Comparison of ENCODE assay signal across 1 cellular context in the genomic region with DNA sequence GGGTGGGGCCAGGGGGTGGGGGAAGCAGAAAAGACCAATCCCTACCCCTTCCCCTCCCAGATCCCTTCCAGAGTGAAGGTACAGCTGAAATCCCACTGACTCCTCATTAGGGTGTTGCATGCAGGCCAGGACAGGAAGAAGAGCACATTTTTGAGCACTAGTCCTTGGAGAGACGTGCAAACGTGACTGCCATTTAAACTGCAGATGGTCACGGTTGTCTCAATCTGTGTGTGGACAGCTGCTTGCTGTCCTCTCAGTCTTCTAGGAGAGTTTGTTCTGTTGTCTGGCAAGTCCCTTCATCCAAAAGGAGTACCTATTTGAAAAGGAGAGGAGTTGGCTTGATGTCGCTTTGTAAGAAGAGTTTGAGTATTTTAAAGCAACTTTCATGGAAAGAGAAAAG.
TF ChIP-seq lines count a peak whose summit lies in the region.

No MANE protein-coding gene starts in this region.

TF ChIP-seq in IMR-90, 13 proteins besides CTCF, POLR2A, EP300 and RAD21 (continued from another document):
- TF ChIP-seq, protein P1, sequence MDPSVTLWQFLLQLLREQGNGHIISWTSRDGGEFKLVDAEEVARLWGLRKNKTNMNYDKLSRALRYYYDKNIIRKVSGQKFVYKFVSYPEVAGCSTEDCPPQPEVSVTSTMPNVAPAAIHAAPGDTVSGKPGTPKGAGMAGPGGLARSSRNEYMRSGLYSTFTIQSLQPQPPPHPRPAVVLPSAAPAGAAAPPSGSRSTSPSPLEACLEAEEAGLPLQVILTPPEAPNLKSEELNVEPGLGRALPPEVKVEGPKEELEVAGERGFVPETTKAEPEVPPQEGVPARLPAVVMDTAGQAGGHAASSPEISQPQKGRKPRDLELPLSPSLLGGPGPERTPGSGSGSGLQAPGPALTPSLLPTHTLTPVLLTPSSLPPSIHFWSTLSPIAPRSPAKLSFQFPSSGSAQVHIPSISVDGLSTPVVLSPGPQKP (IDR thresholded peaks at IDR 0.05; ENCODE audit: borderline replicate concordance, low read depth, low read length): no peak
- TF ChIP-seq CHD1 (IDR thresholded peaks at IDR 0.05; ENCODE audit: low read depth, low read length) (no peak), CEBPB (IDR thresholded peaks at IDR 0.05; ENCODE audit: low read depth, low read length) (no peak), FOS (IDR thresholded peaks at IDR 0.05; ENCODE audit: low read depth, low read length) (no peak), MXI1 (IDR thresholded peaks at IDR 0.05; ENCODE audit: borderline replicate concordance, low read depth, low read length) (no peak), NFE2L2 (IDR thresholded peaks at IDR 0.05; ENCODE audit: low read depth, low read length) (no peak), RFX5 (IDR thresholded peaks at IDR 0.05; ENCODE audit: low read depth, low read length) (no peak)
- TF ChIP-seq, protein P2, sequence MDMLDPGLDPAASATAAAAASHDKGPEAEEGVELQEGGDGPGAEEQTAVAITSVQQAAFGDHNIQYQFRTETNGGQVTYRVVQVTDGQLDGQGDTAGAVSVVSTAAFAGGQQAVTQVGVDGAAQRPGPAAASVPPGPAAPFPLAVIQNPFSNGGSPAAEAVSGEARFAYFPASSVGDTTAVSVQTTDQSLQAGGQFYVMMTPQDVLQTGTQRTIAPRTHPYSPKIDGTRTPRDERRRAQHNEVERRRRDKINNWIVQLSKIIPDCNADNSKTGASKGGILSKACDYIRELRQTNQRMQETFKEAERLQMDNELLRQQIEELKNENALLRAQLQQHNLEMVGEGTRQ (IDR thresholded peaks at IDR 0.05; ENCODE audit: low read depth, low read length): no peak
